15 cellular contexts compared by ENCODE assay signal in the genomic region with DNA sequence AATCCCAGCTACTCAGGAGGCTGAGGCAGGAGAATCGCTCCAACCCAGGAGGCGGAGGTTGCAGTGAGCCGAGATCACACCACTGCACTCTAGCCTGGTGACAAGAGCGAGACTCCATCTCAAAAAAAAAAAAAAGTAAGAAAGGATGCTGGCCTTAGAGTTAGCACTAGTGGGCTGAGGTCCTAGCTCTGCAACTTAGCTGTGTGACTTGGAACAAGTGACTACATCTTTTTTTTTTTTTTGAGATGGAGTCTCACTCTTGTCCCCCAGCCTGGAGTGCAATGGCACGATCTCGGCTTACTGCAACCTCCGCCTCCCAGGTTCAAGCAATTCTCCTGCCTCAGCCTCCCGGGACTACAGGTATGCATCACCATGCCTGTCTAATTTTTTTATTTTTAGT. TPM values are rescaled to one million over a fixed set of nuclear protein-coding genes. Genes with fewer than 3 reads are reported as not detected.
"Had no signal": no experiment of that assay in that cellular context is flagged by ENCODE, and none has a peak within 500 bp of the region (broad histone marks: within the 10 kb centered on the region; RNA-seq: fewer than 3 reads in every experiment).

No MANE protein-coding gene starts in this region.

RNA-seq across cellular contexts. Expression of a gene that starts 26.7 kb away (rescaled TPM):
- total RNA-seq: activated B cell treated with CpG ODN at 0.5 μM for 24 hours; activated CD4-positive, alpha-beta memory T cell treated with anti-CD3 and anti-CD28 coated beads for 36 hours; activated CD4-positive, alpha-beta memory T cell treated with anti-CD3 and anti-CD28 coated beads, Interleukin-2, amount 10 ng/mL, durations not matched to agents 7 days and 5 days; activated CD4-positive, alpha-beta T cell treated with anti-CD3 and anti-CD28 coated beads for 36 hours; activated CD4-positive, alpha-beta T cell treated with anti-CD3 and anti-CD28 coated beads, Interleukin-2, amount 10 ng/mL, durations not matched to agents 24 days and 14 days; activated CD4-positive, alpha-beta T cell treated with anti-CD3 and anti-CD28 coated beads, Interleukin-2, amount 10 ng/mL, durations not matched to agents 7 days and 5 days; activated CD8-positive, alpha-beta memory T cell treated with anti-CD3 and anti-CD28 coated beads for 36 hours; activated CD8-positive, alpha-beta memory T cell treated with anti-CD3 and anti-CD28 coated beads, Interleukin-2, amount 10 ng/mL, durations not matched to agents 7 days and 5 days; activated CD8-positive, alpha-beta T cell treated with anti-CD3 and anti-CD28 coated beads for 36 hours; activated CD8-positive, alpha-beta T cell treated with anti-CD3 and anti-CD28 coated beads, Interleukin-2, amount 10 ng/mL, durations not matched to agents 7 days and 5 days; T-cell; T-helper 1 cell treated with Interleukin-12 subunit alpha and Interleukin-12 subunit beta and Interleukin-4 antibody, amounts not matched to agents 30 ng/mL and 1 ng/mL, for 36 hours; T-helper 17 cell; T-helper 2 cell treated with Interferon-gamma antibody and Interleukin-4, amounts not matched to agents 100 ng/mL and 5 ng/mL, for 36 hours had no signal

RNA-seq across cellular contexts. Expression of a gene that starts 33.5 kb away (rescaled TPM):
- total RNA-seq: activated B cell treated with CpG ODN at 0.5 μM for 24 hours; activated CD4-positive, alpha-beta memory T cell treated with anti-CD3 and anti-CD28 coated beads for 36 hours; activated CD4-positive, alpha-beta memory T cell treated with anti-CD3 and anti-CD28 coated beads, Interleukin-2, amount 10 ng/mL, durations not matched to agents 7 days and 5 days; activated CD4-positive, alpha-beta T cell treated with anti-CD3 and anti-CD28 coated beads for 36 hours; activated CD4-positive, alpha-beta T cell treated with anti-CD3 and anti-CD28 coated beads, Interleukin-2, amount 10 ng/mL, durations not matched to agents 24 days and 14 days; activated CD4-positive, alpha-beta T cell treated with anti-CD3 and anti-CD28 coated beads, Interleukin-2, amount 10 ng/mL, durations not matched to agents 7 days and 5 days; activated CD8-positive, alpha-beta memory T cell treated with anti-CD3 and anti-CD28 coated beads for 36 hours; activated CD8-positive, alpha-beta memory T cell treated with anti-CD3 and anti-CD28 coated beads, Interleukin-2, amount 10 ng/mL, durations not matched to agents 7 days and 5 days; activated CD8-positive, alpha-beta T cell treated with anti-CD3 and anti-CD28 coated beads for 36 hours; activated CD8-positive, alpha-beta T cell treated with anti-CD3 and anti-CD28 coated beads, Interleukin-2, amount 10 ng/mL, durations not matched to agents 7 days and 5 days; T-cell; T-helper 1 cell treated with Interleukin-12 subunit alpha and Interleukin-12 subunit beta and Interleukin-4 antibody, amounts not matched to agents 30 ng/mL and 1 ng/mL, for 36 hours; T-helper 17 cell; T-helper 2 cell treated with Interferon-gamma antibody and Interleukin-4, amounts not matched to agents 100 ng/mL and 5 ng/mL, for 36 hours; WTC11 had no signal
